In genomic region chr11:117180020-117180419, GRCh38 we compare ENCODE assay signal across 7 cellular contexts.
DNase-seq lines count a peak whose midpoint lies in the region; ATAC-seq and TF ChIP-seq lines count a peak whose summit lies in the region.

No MANE protein-coding gene starts in this region.

- H3K4me3 ChIP-seq in SU-DHL-6 (ENCODE audit: insufficient read depth, low read length, poor library complexity, severe bottlenecking) (peak overlapping the region; percentile 71), skeletal muscle cell (ENCODE audit: low read depth, low read length) (peak overlapping the region; percentile 82)

- peak overlapping the region; percentile 70 for H3K9ac ChIP-seq in SU-DHL-6 (ENCODE audit: low read length)

- ATAC-seq in GM19467 (IDR thresholded peaks at IDR 0.05; ENCODE audit: unreplicated experiment), result peak; percentile 4

- H3K79me2 ChIP-seq in SU-DHL-6 (ENCODE audit: insufficient read depth, low read length), result no peaks in the 10 kb centered on the region

- DNase-seq in fibroblast of peridontal ligament (ENCODE audit: extremely low read depth) (peak; percentile 75), skeletal muscle cell (ENCODE audit: low read depth) (no peak), putamen (ENCODE audit: low spot score) (no peak), DMS53 (lab: John Stamatoyannopoulos, UW) (no peak)
- DNase-seq in activated CD4-positive, alpha-beta T cell treated with anti-CD3 and anti-CD28 coated beads, Interleukin-2, amount 50 U/mL, for 4 hours, result no peak

- H2AFZ ChIP-seq in SU-DHL-6 (ENCODE audit: low read depth, low read length, severe bottlenecking), result no peak overlapping the region

- no peaks in the 10 kb centered on the region for H3K9me2 ChIP-seq in SU-DHL-6 (replicated peaks; ENCODE audit: insufficient read depth, low read length)

- no peak for TF ChIP-seq CTCF in SU-DHL-6 (IDR thresholded peaks at IDR 0.05; ENCODE audit: insufficient read depth, low read length, poor library complexity, severe bottlenecking)

- no peaks in the 10 kb centered on the region for H3K27me3 ChIP-seq in SU-DHL-6 (ENCODE audit: low read length)

- no peaks in the 10 kb centered on the region for H3K36me3 ChIP-seq in SU-DHL-6 (ENCODE audit: low read length)

- peak overlapping the region; percentile 36 for H3K27ac ChIP-seq in SU-DHL-6 (ENCODE audit: low read depth, low read length)

- no peaks in the 10 kb centered on the region for H4K20me1 ChIP-seq in SU-DHL-6 (ENCODE audit: low read depth, low read length)

- peak overlapping the region; percentile 77 for H3K4me2 ChIP-seq in SU-DHL-6 (ENCODE audit: low read depth, low read length, poor library complexity, severe bottlenecking)

- no peaks in the 10 kb centered on the region for H3K9me3 ChIP-seq in SU-DHL-6 (ENCODE audit: insufficient read depth, low read length)

- H3F3A ChIP-seq in SU-DHL-6 (ENCODE audit: insufficient read depth), result peaks cover 3% of the 10 kb centered on the region
